In genomic region chr2:168216351-168217005, GRCh38 we compare ENCODE assay signal across 21 cellular contexts. TPM values are rescaled to one million over a fixed set of nuclear protein-coding genes. Genes with fewer than 3 reads are reported as not detected.
A peak's percentile ranks its signal among the peaks of the same experiment; 100 is the strongest.
DNase-seq lines count a peak whose midpoint lies in the region; ATAC-seq and TF ChIP-seq lines count a peak whose summit lies in the region.
"Had no signal": no experiment of that assay in that cellular context is flagged by ENCODE, and none has a peak within 500 bp of the region (broad histone marks: within the 10 kb centered on the region; RNA-seq: fewer than 3 reads in every experiment).

No MANE protein-coding gene starts in this region.

- H3K9ac ChIP-seq in mucosa of rectum (ENCODE audit: low read depth in 1 of 2, low read length in 2 of 2), result peak overlapping the region in 1 of 2 donors; percentile 52

- no peak for TF ChIP-seq CTCF in endothelial cell (IDR thresholded peaks at IDR 0.05; ENCODE audit: unreplicated experiment)

- H3K4me1 Mint-ChIP-seq in endothelial cell (ENCODE audit: unreplicated experiment), result peaks cover 45% of the 10 kb centered on the region

- H3K9me3 ChIP-seq in MG63 (no peaks in the 10 kb centered on the region), mucosa of rectum (ENCODE audit: control insufficient read depth in 2 of 2, low read length in 2 of 2) (no peaks in the 10 kb centered on the region)
- H3K9me3 ChIP-seq: esophagus muscularis mucosa, right atrium auricular region, uterus had no signal

- H3K27me3 ChIP-seq in MG63, result no peaks in the 10 kb centered on the region
- no peaks in the 10 kb centered on the region for H3K27me3 ChIP-seq in mucosa of rectum (ENCODE audit: control insufficient read depth in 2 of 2, insufficient read depth in 2 of 2, low read length in 2 of 2)
- H3K27me3 ChIP-seq: esophagus muscularis mucosa, right atrium auricular region, uterus had no signal

- ATAC-seq in HG03135 (IDR thresholded peaks at IDR 0.05; ENCODE audit: unreplicated experiment) (no peak), HG03469 (IDR thresholded peaks at IDR 0.05; ENCODE audit: unreplicated experiment) (no peak)

- no peak overlapping the region for H3K4me3 ChIP-seq in MG63
- H3K4me3 ChIP-seq in mucosa of rectum (ENCODE audit: low read length in 2 of 2), result peak overlapping the region in 1 of 2 donors; percentile 39
- H3K4me3 ChIP-seq: esophagus muscularis mucosa, right atrium auricular region, SK-N-MC, uterus had no signal

- no peaks in the 10 kb centered on the region for H3K27me3 Mint-ChIP-seq in endothelial cell (ENCODE audit: unreplicated experiment)

- H3K4me1 ChIP-seq in mucosa of rectum (ENCODE audit: control insufficient read depth in 2 of 2, insufficient read depth in 2 of 2, low read length in 2 of 2), result peaks cover 15 to 38% of the 10 kb centered on the region in 2 donors
- H3K4me1 ChIP-seq: uterus had no signal

- H3K36me3 Mint-ChIP-seq in endothelial cell (ENCODE audit: low read depth, unreplicated experiment), result no peaks in the 10 kb centered on the region

- H3K36me3 ChIP-seq in MG63, result no peaks in the 10 kb centered on the region; the same call in 1 of the 2 replicates
- H3K36me3 ChIP-seq in mucosa of rectum (ENCODE audit: control insufficient read depth in 2 of 2, insufficient read depth in 2 of 2, low read length in 2 of 2), result peaks cover 0 to 2% of the 10 kb centered on the region in 2 donors
- H3K36me3 ChIP-seq: esophagus muscularis mucosa, right atrium auricular region, uterus had no signal

- H3K27ac Mint-ChIP-seq in endothelial cell (ENCODE audit: unreplicated experiment), result no peak overlapping the region

- peak overlapping the region; percentile 50 to 90 for H3K27ac ChIP-seq in mucosa of rectum (ENCODE audit: low read depth in 2 of 2, low read length in 2 of 2)
- H3K27ac ChIP-seq: right atrium auricular region, SK-N-MC, uterus had no signal

- no peak overlapping the region for H3K4me3 Mint-ChIP-seq in endothelial cell (ENCODE audit: unreplicated experiment)

- DNase-seq in EH (ENCODE audit: low read depth), result peak; percentile 90
- DNase-seq in MG63, result peak; percentile 47
- DNase-seq in dermis blood vessel endothelial cell, result peak; percentile 59
- DNase-seq in NCI-H446 treated with DMSO at 0.1 percent for 48 hours (lab: John Stamatoyannopoulos, UW), result no peak
- no peak for DNase-seq in endothelial cell (ENCODE audit: low spot score)
- DNase-seq: activated CD4-positive, alpha-beta T cell treated with anti-CD3 and anti-CD28 coated beads for 4 hours; activated gamma-delta T cell treated with Interleukin-2 at 50 U/mL for 16 hours; hypothalamus; midbrain; NCI-H1048; NCI-H2107; NCI-H748 treated with DMSO at 0.1 percent for 48 hours; nucleus accumbens; stimulated activated CD4-positive, alpha-beta T cell treated with anti-CD3 and anti-CD28 coated beads, Interleukin-1b, Interleukin-23, amount 100 ng/mL, for 48 hours; uterus had no signal

- no peaks in the 10 kb centered on the region for H3K9me3 Mint-ChIP-seq in endothelial cell (ENCODE audit: unreplicated experiment)

RNA-seq across cellular contexts. Expression of gene STK39, which starts 30.9 kb away (rescaled TPM):
- total RNA-seq in MG63 (2014; rRNA removed; shearing (Covaris generic); ENCODE audit: low replicate concordance), result 28.1 and 34.2 TPM in 2 replicates
- total RNA-seq in dermis blood vessel endothelial cell, result 2.4 and 2.7 TPM in 2 replicates
- 14.3 TPM for total RNA-seq in endothelial cell (ENCODE audit: unreplicated experiment)

Comparison
In these comparisons a context has a peak if more than half of its experiments do, and no peak if none do; other contexts are left out.
1. DNase-seq: peak in EH (single experiment), MG63 (single experiment) and dermis blood vessel endothelial cell (single experiment); none in NCI-H446 treated with DMSO at 0.1 percent for 48 hours (single experiment) and endothelial cell (single experiment).